12 cellular contexts compared by ENCODE assay signal in the genomic region with DNA sequence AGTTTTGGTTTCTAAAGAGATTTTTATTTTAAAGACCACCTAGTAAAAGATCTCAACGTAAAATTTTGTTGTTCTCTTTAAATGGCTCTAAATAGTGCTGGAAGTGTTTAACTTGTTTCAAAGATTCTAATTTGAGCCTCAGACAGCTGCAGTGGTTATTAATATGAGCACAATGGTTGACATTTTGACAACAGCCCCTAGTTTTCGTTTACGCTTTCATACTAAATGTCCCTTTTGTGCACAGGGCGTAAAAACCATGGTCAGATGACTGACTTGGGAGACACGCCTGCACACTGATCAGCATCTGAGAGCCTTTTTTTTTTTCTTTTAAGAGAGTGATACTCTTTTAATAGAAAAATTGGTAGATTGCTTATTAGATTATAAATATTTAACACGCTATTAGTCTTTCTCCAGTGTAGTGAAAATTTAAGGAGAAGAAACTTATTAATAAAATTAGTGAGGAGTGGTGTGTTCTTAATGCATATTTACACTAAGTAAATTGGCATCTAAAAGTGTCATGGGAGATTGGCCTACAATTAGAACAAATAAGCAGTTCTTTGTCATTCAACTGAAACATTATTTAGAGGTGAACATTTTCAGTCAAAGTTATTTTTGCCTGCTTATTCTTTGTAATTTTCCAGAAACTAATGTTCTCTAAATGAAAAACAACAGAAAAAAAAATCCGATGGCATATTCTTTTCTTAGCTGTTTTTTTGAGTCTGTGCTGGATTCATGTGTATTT.
DNase-seq lines count a peak whose midpoint lies in the region; ATAC-seq and TF ChIP-seq lines count a peak whose summit lies in the region.
"Had no signal": no experiment of that assay in that cellular context is flagged by ENCODE, and none has a peak within 500 bp of the region (broad histone marks: within the 10 kb centered on the region; RNA-seq: fewer than 3 reads in every experiment).

No MANE protein-coding gene starts in this region.

- ATAC-seq in GM18498 (IDR thresholded peaks at IDR 0.05; ENCODE audit: unreplicated experiment), result peak; percentile 68
- peak; percentile 73 for ATAC-seq in GM21526 (IDR thresholded peaks at IDR 0.05; ENCODE audit: low FRiP score, unreplicated experiment)
- peak; percentile 45 for ATAC-seq in HG03469 (IDR thresholded peaks at IDR 0.05; ENCODE audit: unreplicated experiment)

- TF ChIP-seq POLR2A in erythroblast (IDR thresholded peaks at IDR 0.05; ENCODE audit: low read length), result no peak

- DNase-seq in midbrain (lab: John Stamatoyannopoulos, UW) (peak; percentile 83), erythroblast (lab: John Stamatoyannopoulos, UW) (no peak), DMS79 (lab: John Stamatoyannopoulos, UW) (no peak), HCEC 1CT (no peak), DMS 273 (lab: John Stamatoyannopoulos, UW; ENCODE audit: unreplicated experiment) (no peak)
- DNase-seq: CD4-positive, alpha-beta memory T cell; NCI-H1105; RPMI8226; stimulated activated CD4-positive, alpha-beta T cell treated with anti-CD3 and anti-CD28 coated beads, Interleukin-2, amount 100 ng/mL, for 48 hours had no signal
